Comparison of ENCODE assay signal across 9 cellular contexts in genomic region chr7:768881-769504, GRCh38. TPM values are rescaled to one million over a fixed set of nuclear protein-coding genes. Genes with fewer than 3 reads are reported as not detected.
A peak's percentile ranks its signal among the peaks of the same experiment; 100 is the strongest.
DNase-seq lines count a peak whose midpoint lies in the region; ATAC-seq and TF ChIP-seq lines count a peak whose summit lies in the region.
"Had no signal": no experiment of that assay in that cellular context is flagged by ENCODE, and none has a peak within 500 bp of the region (broad histone marks: within the 10 kb centered on the region; RNA-seq: fewer than 3 reads in every experiment).

No MANE protein-coding gene starts in this region.

- H3K27me3 ChIP-seq in foreskin keratinocyte: no peaks in the 10 kb centered on the region

- ATAC-seq in foreskin keratinocyte (peak; percentile 19), HG02870 (IDR thresholded peaks at IDR 0.05; ENCODE audit: unreplicated experiment) (no peak)

- no peak overlapping the region for H3K27ac ChIP-seq in foreskin keratinocyte

- in situ Hi-C loops in KBM-7 (cut with MboI; ENCODE audit: low pct_unique_long_range_greater_than_20kb, low sequenced_read_pairs): no loop called here

- intact Hi-C loops in posterior cingulate gyrus (cut with DNase I): no loop called here

- DNase-seq in DMS 273 (lab: John Stamatoyannopoulos, UW; ENCODE audit: unreplicated experiment) (peak; percentile 86), NCI-H69 (lab: John Stamatoyannopoulos, UW) (peak; percentile 87), foreskin keratinocyte (no peak), posterior cingulate gyrus (peak in 9 of 10 donors; percentile 29 to 91 (median 58)), DMS53 (lab: John Stamatoyannopoulos, UW) (no peak), KBM-7 (no peak), NCI-H1694 (lab: John Stamatoyannopoulos, UW) (no peak)
- DNase-seq: NCI-H526 had no signal

- no peaks in the 10 kb centered on the region for H3K4me1 ChIP-seq in foreskin keratinocyte

- peak; percentile 25 for TF ChIP-seq CTCF in foreskin keratinocyte (conservative IDR thresholded peaks at IDR 0.05)

RNA-seq across cellular contexts. Expression of gene PRKAR1B, which starts 41.9 kb away (rescaled TPM):
- 13.9 and 21.7 TPM in 2 replicates for total RNA-seq in foreskin keratinocyte
- 15.0 and 25.2 TPM in 2 replicates for polyA plus RNA-seq in foreskin keratinocyte

RNA-seq across cellular contexts. Expression of gene DNAAF5, which starts 42.5 kb away (rescaled TPM):
- total RNA-seq in foreskin keratinocyte: 40.4 and 42.4 TPM in 2 replicates
- polyA plus RNA-seq in foreskin keratinocyte: 22.6 and 26.3 TPM in 2 replicates

Comparison
In these comparisons a context has a peak if more than half of its experiments do, and no peak if none do; other contexts are left out.
1. DNase-seq: peak in DMS 273 (single experiment), NCI-H69 (single experiment) and posterior cingulate gyrus (9 of 10); none in foreskin keratinocyte (0 of 2), DMS53 (single experiment), KBM-7 (single experiment) and NCI-H1694 (single experiment).